Comparison of ENCODE assay signal across 8 cellular contexts in the genomic region with DNA sequence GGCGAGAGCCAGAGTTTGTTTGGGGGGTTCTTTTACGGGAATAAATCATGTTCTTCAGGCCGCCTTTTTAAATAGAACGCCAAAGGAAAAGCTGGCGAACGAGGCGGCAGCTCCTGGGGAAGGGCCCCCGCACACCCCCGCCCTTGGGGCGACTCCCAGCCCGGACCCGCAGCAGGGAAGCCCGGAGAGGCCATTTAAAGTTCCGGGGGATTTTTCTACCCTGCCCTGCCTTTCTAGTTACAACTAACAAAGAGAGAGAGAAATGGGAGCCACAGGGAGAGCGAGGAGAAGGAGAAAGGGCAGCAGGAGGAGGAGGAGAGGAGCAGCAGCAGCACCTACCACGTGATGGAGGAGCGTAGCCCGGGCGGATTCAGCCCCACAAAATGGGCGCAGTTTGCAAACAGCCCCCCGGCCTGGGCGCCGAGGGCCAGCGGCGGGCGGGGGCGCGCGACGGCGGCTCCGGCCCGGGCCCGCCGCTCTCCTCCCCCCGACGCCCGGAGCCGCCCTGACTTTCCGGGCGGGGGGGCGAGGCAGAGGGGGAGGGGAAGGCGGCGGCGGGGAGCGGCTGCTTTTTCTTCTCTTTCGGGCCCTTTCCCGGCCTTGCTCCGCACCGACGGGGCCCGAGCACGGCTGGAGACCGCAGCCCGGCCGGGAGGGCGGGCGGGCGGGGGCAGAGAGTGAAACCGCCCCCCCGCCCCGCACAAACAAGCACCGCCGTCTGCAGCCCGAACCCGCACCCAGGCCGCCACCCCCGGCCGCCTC. TPM values are rescaled to one million over a fixed set of nuclear protein-coding genes. Genes with fewer than 3 reads are reported as not detected.
DNase-seq lines count a peak whose midpoint lies in the region; ATAC-seq, FAIRE-seq and TF ChIP-seq lines count a peak whose summit lies in the region.

No MANE protein-coding gene starts in this region.

- ATAC-seq in GM21825 (IDR thresholded peaks at IDR 0.05; ENCODE audit: unreplicated experiment): peak; percentile 18

- FAIRE-seq in frontal cortex (lab: Jason Lieb, UNC): no peak

- TF ChIP-seq CTCF in neutrophil (IDR thresholded peaks at IDR 0.05): no peak
- TF ChIP-seq CTCF in suprapubic skin (IDR thresholded peaks at IDR 0.05): no peak

- no peaks in the 10 kb centered on the region for H3K9me3 ChIP-seq in neutrophil
- H3K9me3 ChIP-seq in suprapubic skin: no peaks in the 10 kb centered on the region

- H3K27me3 ChIP-seq in neutrophil (no peaks in the 10 kb centered on the region), suprapubic skin (no peaks in the 10 kb centered on the region)

- no peaks in the 10 kb centered on the region for H3K36me3 ChIP-seq in neutrophil
- H3K36me3 ChIP-seq in suprapubic skin: no peaks in the 10 kb centered on the region

- H3K4me1 ChIP-seq in neutrophil (ENCODE audit: control insufficient read depth in 1 of 2, insufficient read depth in 1 of 2, low read depth in 1 of 2, low read length in 1 of 2) (peaks cover 44 to 55% of the 10 kb centered on the region in 2 experiments), suprapubic skin (peaks cover 39% of the 10 kb centered on the region)

- H3K4me3 ChIP-seq in neutrophil (ENCODE audit: low read depth in 1 of 2, low read length in 1 of 2) (peak overlapping the region; percentile 96 to 98), suprapubic skin (peak overlapping the region; percentile 99)

- H3K27ac ChIP-seq in neutrophil: peak overlapping the region; percentile 97
- H3K27ac ChIP-seq in suprapubic skin: peak overlapping the region; percentile 100

- peak; percentile 84 for DNase-seq in EH (ENCODE audit: low read depth)
- DNase-seq in Kasumi-1 (lab: John Stamatoyannopoulos, UW): peak; percentile 57 to 66
- peak; percentile 67 for DNase-seq in activated naive CD4-positive, alpha-beta T cell treated with Interleukin-2 at 50 U/mL for 16 hours
- DNase-seq in frontal cortex (ENCODE audit: low spot score in 2 of 2): peak; percentile 65 to 83
- peak; percentile 75 to 78 for DNase-seq in suprapubic skin (ENCODE audit: low spot score in 2 of 2)

- no peak for TF ChIP-seq EP300 in suprapubic skin (IDR thresholded peaks at IDR 0.05)

- peak; percentile 63; the same call in 1 of the 2 replicates for TF ChIP-seq POLR2A in Raji (IDR thresholded peaks at IDR 0.05; ENCODE audit: insufficient read depth, low read depth, low read length)
- TF ChIP-seq POLR2A in suprapubic skin (IDR thresholded peaks at IDR 0.05): peak in 1 of 2 donors; percentile 49

- under 1% methylated on average over 28 of the region's 69 CpGs for WGBS in suprapubic skin

RNA-seq across cellular contexts. Expression of gene KANSL1, which starts 0.6 kb away (rescaled TPM):
- total RNA-seq in frontal cortex: 113 TPM
- 100 to 1,000 TPM in 1 of 4 donors, 10 to 100 TPM in 3; 68.2 to 187 (median 79.0) TPM for total RNA-seq in suprapubic skin

Comparison
In these comparisons a context has a peak if more than half of its experiments do, and no peak if none do; other contexts are left out.
1. Peak in every context shown above with its lines: DNase-seq, ATAC-seq, H3K4me3 ChIP-seq and H3K27ac ChIP-seq.